In the genomic region with DNA sequence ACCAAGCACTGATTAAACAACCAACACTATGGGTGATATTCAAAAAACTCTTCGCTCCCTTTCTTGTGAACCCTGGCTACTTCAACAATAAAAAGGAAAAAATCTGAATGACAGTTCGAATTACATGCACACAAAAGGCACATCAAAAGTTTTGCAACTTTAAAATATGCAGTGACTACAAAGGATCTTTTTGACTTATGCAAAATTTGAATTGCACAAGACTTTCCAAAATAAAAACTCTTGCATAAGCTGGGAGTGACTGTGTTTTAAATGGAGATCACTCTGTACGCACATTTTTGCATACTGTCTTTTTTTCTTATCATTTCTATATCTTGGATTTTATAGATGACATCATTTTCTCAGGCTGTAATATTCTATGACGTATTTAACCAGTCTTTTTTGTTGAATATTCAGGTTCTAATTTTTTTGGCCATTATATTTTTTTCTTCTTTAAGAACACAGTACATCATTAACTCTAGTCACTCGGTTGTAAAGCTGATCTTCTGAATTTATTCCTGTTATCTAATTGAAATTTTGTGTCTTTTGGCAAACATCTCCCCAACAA, we compare ENCODE assay signal across 17 cellular contexts.
DNase-seq lines count a peak whose midpoint lies in the region; ATAC-seq and TF ChIP-seq lines count a peak whose summit lies in the region.
"Had no signal": no experiment of that assay in that cellular context is flagged by ENCODE, and none has a peak within 500 bp of the region (broad histone marks: within the 10 kb centered on the region; RNA-seq: fewer than 3 reads in every experiment).

No MANE protein-coding gene starts in this region.

- BruUV-seq in MCF 10A (replicated peaks; lab: Mats Ljungman, UMichigan), result no TSS peak

- H3K9me3 Mint-ChIP-seq in MCF 10A (ENCODE audit: unreplicated experiment), result no peaks in the 10 kb centered on the region
- H3K9me3 Mint-ChIP-seq in activated T-helper 2 cell treated with anti-CD3 and anti-CD28 coated beads, Interferon-gamma antibody, Interleukin-2, Interleukin-4, amounts not matched to agents 10 μg/mL and 5 μg/mL and 100 μg/mL, durations not matched to agents 14 hours and 24 hours and 36 hours, result no peaks in the 10 kb centered on the region
- H3K9me3 Mint-ChIP-seq: activated naive CD4-positive, alpha-beta T cell treated with anti-CD3 and anti-CD28 coated beads, Interleukin-2, amount 10 ng/mL, durations not matched to agents 7 days and 5 days; T-helper 2 cell treated with Interferon-gamma antibody and Interleukin-4, amounts not matched to agents 5 μg/mL and 100 μg/mL, for 36 hours had no signal

- intact Hi-C loops in MCF 10A (cut with micrococcal nuclease) (loop anchor here (5.0 kb wide), 1 partner anchor 94 kb away; no protein-coding TSS in a partner anchor), breast epithelium (cut with DNase I; ENCODE audit: low total_unique reads) (loop anchor here (2.0 kb wide), 1 partner anchor 75 kb away; no protein-coding TSS in a partner anchor), vagina (cut with DNase I) (no loop called here), aorta (cut with DNase I) (no loop called here)
- intact Hi-C loops in activated T-helper 2 cell treated with anti-CD3 and anti-CD28 coated beads, Interferon-gamma antibody, Interleukin-2, Interleukin-4, amounts not matched to agents 10 μg/mL and 5 μg/mL and 100 μg/mL, durations not matched to agents 14 hours and 24 hours and 36 hours (cut with micrococcal nuclease), result no loop called here

- no peaks in the 10 kb centered on the region for H3K27me3 Mint-ChIP-seq in MCF 10A (ENCODE audit: insufficient read depth, unreplicated experiment)
- no peaks in the 10 kb centered on the region for H3K27me3 Mint-ChIP-seq in activated T-helper 2 cell treated with anti-CD3 and anti-CD28 coated beads, Interferon-gamma antibody, Interleukin-2, Interleukin-4, amounts not matched to agents 10 μg/mL and 5 μg/mL and 100 μg/mL, durations not matched to agents 14 hours and 24 hours and 36 hours (ENCODE audit: low read depth)
- H3K27me3 Mint-ChIP-seq: activated naive CD4-positive, alpha-beta T cell treated with anti-CD3 and anti-CD28 coated beads, Interleukin-2, amount 10 ng/mL, durations not matched to agents 7 days and 5 days; CD8-positive, alpha-beta memory T cell had no signal

- CTCF ChIA-PET in MCF 10A (lab: Yijun Ruan, JAX), result interaction anchor here (0.6 kb wide), 1 partner anchor 250 kb away, joined by 3 read pairs; no protein-coding TSS in a partner anchor

- H3K9ac ChIP-seq in adipocyte (ENCODE audit: low read length), result peak overlapping the region; percentile 52

- H3K36me3 Mint-ChIP-seq in MCF 10A (ENCODE audit: insufficient read depth, unreplicated experiment), result no peaks in the 10 kb centered on the region
- H3K36me3 Mint-ChIP-seq in activated T-helper 2 cell treated with anti-CD3 and anti-CD28 coated beads, Interferon-gamma antibody, Interleukin-2, Interleukin-4, amounts not matched to agents 10 μg/mL and 5 μg/mL and 100 μg/mL, durations not matched to agents 14 hours and 24 hours and 36 hours (ENCODE audit: low read depth), result no peaks in the 10 kb centered on the region
- H3K36me3 Mint-ChIP-seq: activated naive CD4-positive, alpha-beta T cell treated with anti-CD3 and anti-CD28 coated beads, Interleukin-2, amount 10 ng/mL, durations not matched to agents 7 days and 5 days; brain; CD8-positive, alpha-beta memory T cell; naive B cell had no signal

- H3K9me3 ChIP-seq in breast epithelium (no peaks in the 10 kb centered on the region), adipocyte (ENCODE audit: control insufficient read depth, low read length) (no peaks in the 10 kb centered on the region), vagina (no peaks in the 10 kb centered on the region), aorta (ENCODE audit: control insufficient read depth, low read length) (no peaks in the 10 kb centered on the region)
- H3K9me3 ChIP-seq: SJCRH30 had no signal

- no peaks in the 10 kb centered on the region for H3K36me3 ChIP-seq in breast epithelium
- H3K36me3 ChIP-seq in adipocyte (ENCODE audit: control insufficient read depth, insufficient read depth, low read length, severe bottlenecking), result no peaks in the 10 kb centered on the region
- no peaks in the 10 kb centered on the region for H3K36me3 ChIP-seq in vagina
- no peaks in the 10 kb centered on the region for H3K36me3 ChIP-seq in aorta (ENCODE audit: control insufficient read depth in 1 of 2, insufficient read depth in 2 of 2, low read length in 1 of 2)
- H3K36me3 ChIP-seq: SJCRH30 had no signal

- H3K27me3 ChIP-seq in breast epithelium (no peaks in the 10 kb centered on the region), adipocyte (replicated peaks; ENCODE audit: control insufficient read depth, insufficient read depth, low read length) (no peaks in the 10 kb centered on the region), vagina (no peaks in the 10 kb centered on the region), aorta (ENCODE audit: control insufficient read depth in 1 of 2, insufficient read depth in 2 of 2, low read length in 1 of 2) (no peaks in the 10 kb centered on the region)
- H3K27me3 ChIP-seq: SJCRH30 had no signal

- H3K4me3 ChIP-seq in breast epithelium (no peak overlapping the region), adipocyte (ENCODE audit: low read length) (no peak overlapping the region), fibroblast of mammary gland (ENCODE audit: control insufficient read depth, low read depth, low read length) (no peak overlapping the region), vagina (no peak overlapping the region), aorta (ENCODE audit: low read length in 2 of 2) (no peak overlapping the region)
- H3K4me3 ChIP-seq: SJCRH30 had no signal

- H3K27ac ChIP-seq in breast epithelium, result no peak overlapping the region
- H3K27ac ChIP-seq in vagina, result peak overlapping the region; percentile 72
- no peak overlapping the region for H3K27ac ChIP-seq in aorta (ENCODE audit: low read depth in 1 of 2, low read length in 2 of 2)
- H3K27ac ChIP-seq: SJCRH30 had no signal

- H3K4me1 ChIP-seq in breast epithelium (peaks cover 0 to 3% of the 10 kb centered on the region in 2 donors), adipocyte (ENCODE audit: control insufficient read depth, insufficient read depth, low read length) (peaks cover 32% of the 10 kb centered on the region), vagina (peaks cover 33% of the 10 kb centered on the region), aorta (ENCODE audit: control insufficient read depth in 1 of 2, insufficient read depth in 2 of 2, low read length in 2 of 2) (no peaks in the 10 kb centered on the region)

- WGBS in aorta, 2 donors, result 76 to 80% methylated on average over 5 of the region's 5 CpGs

- TF ChIP-seq CTCF in MCF 10A (IDR thresholded peaks at IDR 0.05; ENCODE audit: unreplicated experiment) (no peak), breast epithelium (IDR thresholded peaks at IDR 0.05) (no peak), fibroblast of mammary gland (conservative IDR thresholded peaks at IDR 0.05; ENCODE audit: control insufficient read depth, insufficient read depth, low read depth, low read length) (no peak), vagina (IDR thresholded peaks at IDR 0.05) (no peak)

- H3K4me3 Mint-ChIP-seq in MCF 10A (ENCODE audit: unreplicated experiment), result no peak overlapping the region
- H3K4me3 Mint-ChIP-seq in activated T-helper 2 cell treated with anti-CD3 and anti-CD28 coated beads, Interferon-gamma antibody, Interleukin-2, Interleukin-4, amounts not matched to agents 10 μg/mL and 5 μg/mL and 100 μg/mL, durations not matched to agents 14 hours and 24 hours and 36 hours (ENCODE audit: low read depth), result no peak overlapping the region
- H3K4me3 Mint-ChIP-seq: activated naive CD4-positive, alpha-beta T cell treated with anti-CD3 and anti-CD28 coated beads, Interleukin-2, amount 10 ng/mL, durations not matched to agents 7 days and 5 days; brain; CD8-positive, alpha-beta memory T cell; naive B cell; T-helper 2 cell treated with Interferon-gamma antibody and Interleukin-4, amounts not matched to agents 5 μg/mL and 100 μg/mL, for 36 hours had no signal

- DNase-seq in MCF 10A (ENCODE audit: unreplicated experiment), result peak; percentile 78
- no peak for DNase-seq in breast epithelium (ENCODE audit: low spot score in 2 of 2)
- peak; percentile 94 for DNase-seq in adipocyte (ENCODE audit: low read depth)
- peak; percentile 81 for DNase-seq in fibroblast of mammary gland (ENCODE audit: low read depth)
- no peak for DNase-seq in vagina (ENCODE audit: extremely low spot score in 2 of 2)
- no peak for DNase-seq in activated T-helper 2 cell treated with anti-CD3 and anti-CD28 coated beads, Interferon-gamma antibody, Interleukin-2, Interleukin-4, amounts not matched to agents 10 μg/mL and 5 μg/mL and 100 μg/mL, durations not matched to agents 14 hours and 24 hours and 36 hours (ENCODE audit: low spot score)
- DNase-seq in aorta, result no peak
- DNase-seq in NCI-H2107 treated with DMSO at 0.1 percent for 48 hours (lab: John Stamatoyannopoulos, UW; ENCODE audit: unreplicated experiment), result no peak
- DNase-seq: activated naive CD4-positive, alpha-beta T cell treated with anti-CD3 and anti-CD28 coated beads, Interleukin-2, amount 10 ng/mL, durations not matched to agents 7 days and 5 days; CD8-positive, alpha-beta memory T cell; EL; naive B cell; NK-92 treated with Interleukin-12 subunit alpha and Interleukin-12 subunit beta, amount 100 ng/mL, for 24 hours; SJCRH30; stimulated activated naive CD4-positive, alpha-beta T cell had no signal

- no peak overlapping the region for H3K27ac Mint-ChIP-seq in MCF 10A (ENCODE audit: low read depth, unreplicated experiment)
- H3K27ac Mint-ChIP-seq in activated T-helper 2 cell treated with anti-CD3 and anti-CD28 coated beads, Interferon-gamma antibody, Interleukin-2, Interleukin-4, amounts not matched to agents 10 μg/mL and 5 μg/mL and 100 μg/mL, durations not matched to agents 14 hours and 24 hours and 36 hours, result no peak overlapping the region
- H3K27ac Mint-ChIP-seq: activated naive CD4-positive, alpha-beta T cell treated with anti-CD3 and anti-CD28 coated beads, Interleukin-2, amount 10 ng/mL, durations not matched to agents 7 days and 5 days; brain; CD8-positive, alpha-beta memory T cell; T-helper 2 cell treated with Interferon-gamma antibody and Interleukin-4, amounts not matched to agents 5 μg/mL and 100 μg/mL, for 36 hours had no signal

- H3K4me1 Mint-ChIP-seq in MCF 10A (ENCODE audit: insufficient read depth, unreplicated experiment), result peaks cover 42% of the 10 kb centered on the region
- no peaks in the 10 kb centered on the region for H3K4me1 Mint-ChIP-seq in activated T-helper 2 cell treated with anti-CD3 and anti-CD28 coated beads, Interferon-gamma antibody, Interleukin-2, Interleukin-4, amounts not matched to agents 10 μg/mL and 5 μg/mL and 100 μg/mL, durations not matched to agents 14 hours and 24 hours and 36 hours (ENCODE audit: low read depth)
- H3K4me1 Mint-ChIP-seq: activated naive CD4-positive, alpha-beta T cell treated with anti-CD3 and anti-CD28 coated beads, Interleukin-2, amount 10 ng/mL, durations not matched to agents 7 days and 5 days; brain; CD8-positive, alpha-beta memory T cell had no signal

- ATAC-seq in aorta (ENCODE audit: low FRiP score), result no peak

- POLR2A ChIA-PET in MCF 10A (lab: Yijun Ruan, JAX), result interaction anchor here (0.9 to 5.8 kb wide), 8 partner anchors 10 to 669 kb away, joined by 3 to 66 read pairs (median 4); a partner anchor contains a TSS

- TF ChIP-seq POLR2A in breast epithelium (IDR thresholded peaks at IDR 0.05) (no peak), vagina (IDR thresholded peaks at IDR 0.05) (no peak)

Comparison
In these comparisons a context has a peak if more than half of its experiments do, and no peak if none do; other contexts are left out.
1. DNase-seq: peak in MCF 10A (single experiment), adipocyte (single experiment) and fibroblast of mammary gland (single experiment); none in breast epithelium (0 of 2), vagina (0 of 2), activated T-helper 2 cell treated with anti-CD3 and anti-CD28 coated beads, Interferon-gamma antibody, Interleukin-2, Interleukin-4, amounts not matched to agents 10 μg/mL and 5 μg/mL and 100 μg/mL, durations not matched to agents 14 hours and 24 hours and 36 hours (single experiment), aorta (0 of 2) and NCI-H2107 treated with DMSO at 0.1 percent for 48 hours (single experiment).
2. intact Hi-C loops: an anchor here in MCF 10A (5.0 kb wide) and breast epithelium (2.0 kb wide); none called in vagina, activated T-helper 2 cell treated with anti-CD3 and anti-CD28 coated beads, Interferon-gamma antibody, Interleukin-2, Interleukin-4, amounts not matched to agents 10 μg/mL and 5 μg/mL and 100 μg/mL, durations not matched to agents 14 hours and 24 hours and 36 hours and aorta.